Comparison of ENCODE assay signal across 16 cellular contexts in genomic region chr2:105875241-105875640, GRCh38.
DNase-seq lines count a peak whose midpoint lies in the region; ATAC-seq and TF ChIP-seq lines count a peak whose summit lies in the region.
"Had no signal": no experiment of that assay in that cellular context is flagged by ENCODE, and none has a peak within 500 bp of the region (broad histone marks: within the 10 kb centered on the region; RNA-seq: fewer than 3 reads in every experiment).

No MANE protein-coding gene starts in this region.

- H3K36me3 ChIP-seq in KOPT-K1 (ENCODE audit: insufficient read depth, low read length) = peaks cover 23% of the 10 kb centered on the region; the same call in 1 of the 2 replicates
- H3K36me3 ChIP-seq in gastrocnemius medialis = no peaks in the 10 kb centered on the region
- H3K36me3 ChIP-seq: gastroesophageal sphincter had no signal

- H3K9me3 Mint-ChIP-seq in activated CD4-positive, alpha-beta memory T cell treated with anti-CD3 and anti-CD28 coated beads for 36 hours = no peaks in the 10 kb centered on the region
- H3K9me3 Mint-ChIP-seq in activated CD4-positive, alpha-beta memory T cell treated with anti-CD3 and anti-CD28 coated beads, Interleukin-2, amount 10 ng/mL, durations not matched to agents 7 days and 5 days = peaks cover 3% of the 10 kb centered on the region
- H3K9me3 Mint-ChIP-seq in activated T-helper 2 cell treated with anti-CD3 and anti-CD28 coated beads, Interferon-gamma antibody, Interleukin-2, Interleukin-4, amounts not matched to agents 10 μg/mL and 5 μg/mL and 100 μg/mL, durations not matched to agents 14 hours and 24 hours and 36 hours = no peaks in the 10 kb centered on the region
- H3K9me3 Mint-ChIP-seq: activated T-cell treated with anti-CD3 and anti-CD28 coated beads, Interleukin-2, amount 50 U/mL, for 4 hours; mesothelial cell of epicardium; type B pancreatic cell had no signal

- ATAC-seq in gastrocnemius medialis (peak; percentile 39 to 73), esophagus mucosa (no peak), GM21526 (IDR thresholded peaks at IDR 0.05; ENCODE audit: low FRiP score, unreplicated experiment) (no peak)
- ATAC-seq: activated T-cell treated with anti-CD3 and anti-CD28 coated beads, Interleukin-2, amount 50 U/mL, for 4 hours; gastroesophageal sphincter; K562 had no signal

- peak overlapping the region; percentile 12 for H3K27ac ChIP-seq in KOPT-K1 (ENCODE audit: low read depth, low read length, poor library complexity, severe bottlenecking)
- peak overlapping the region in 3 of 4 donors; percentile 36 to 59 (median 54) for H3K27ac ChIP-seq in gastrocnemius medialis
- H3K27ac ChIP-seq: gastroesophageal sphincter had no signal

- peaks cover 96% of the 10 kb centered on the region for H3K4me1 Mint-ChIP-seq in activated CD4-positive, alpha-beta memory T cell treated with anti-CD3 and anti-CD28 coated beads for 36 hours (ENCODE audit: low read depth)
- H3K4me1 Mint-ChIP-seq in activated CD4-positive, alpha-beta memory T cell treated with anti-CD3 and anti-CD28 coated beads, Interleukin-2, amount 10 ng/mL, durations not matched to agents 7 days and 5 days = peaks cover 78% of the 10 kb centered on the region
- H3K4me1 Mint-ChIP-seq in activated T-helper 2 cell treated with anti-CD3 and anti-CD28 coated beads, Interferon-gamma antibody, Interleukin-2, Interleukin-4, amounts not matched to agents 10 μg/mL and 5 μg/mL and 100 μg/mL, durations not matched to agents 14 hours and 24 hours and 36 hours (ENCODE audit: low read depth) = peaks cover 83% of the 10 kb centered on the region

- CTCF ChIA-PET in activated CD4-positive, alpha-beta memory T cell treated with anti-CD3 and anti-CD28 coated beads for 36 hours (lab: Charles Lee) = no interaction called here
- CTCF ChIA-PET in activated CD4-positive, alpha-beta memory T cell treated with anti-CD3 and anti-CD28 coated beads, Interleukin-2, amount 10 ng/mL, durations not matched to agents 7 days and 5 days (lab: Charles Lee) = interaction anchor here (0.9 to 1.5 kb wide), 2 partner anchors 12 to 14 kb away, joined by 3 to 6 read pairs; no protein-coding TSS in a partner anchor

- no peak overlapping the region for H3K4me3 ChIP-seq in gastrocnemius medialis
- H3K4me3 ChIP-seq: gastroesophageal sphincter, K562 had no signal

- peak overlapping the region; percentile 7 for H3K4me3 Mint-ChIP-seq in activated CD4-positive, alpha-beta memory T cell treated with anti-CD3 and anti-CD28 coated beads for 36 hours
- no peak overlapping the region for H3K4me3 Mint-ChIP-seq in activated CD4-positive, alpha-beta memory T cell treated with anti-CD3 and anti-CD28 coated beads, Interleukin-2, amount 10 ng/mL, durations not matched to agents 7 days and 5 days
- H3K4me3 Mint-ChIP-seq in activated T-helper 2 cell treated with anti-CD3 and anti-CD28 coated beads, Interferon-gamma antibody, Interleukin-2, Interleukin-4, amounts not matched to agents 10 μg/mL and 5 μg/mL and 100 μg/mL, durations not matched to agents 14 hours and 24 hours and 36 hours (ENCODE audit: low read depth) = no peak overlapping the region
- H3K4me3 Mint-ChIP-seq: activated T-cell treated with anti-CD3 and anti-CD28 coated beads, Interleukin-2, amount 50 U/mL, for 4 hours; mesothelial cell of epicardium; type B pancreatic cell had no signal

- intact Hi-C loops in activated CD4-positive, alpha-beta memory T cell treated with anti-CD3 and anti-CD28 coated beads for 36 hours (cut with micrococcal nuclease) = no loop called here
- intact Hi-C loops in activated T-helper 2 cell treated with anti-CD3 and anti-CD28 coated beads, Interferon-gamma antibody, Interleukin-2, Interleukin-4, amounts not matched to agents 10 μg/mL and 5 μg/mL and 100 μg/mL, durations not matched to agents 14 hours and 24 hours and 36 hours (cut with micrococcal nuclease) = no loop called here
- intact Hi-C loops in gastrocnemius medialis (cut with DNase I; ENCODE audit: low total_unique reads) = no loop called here

- no peak for DNase-seq in activated CD4-positive, alpha-beta memory T cell treated with anti-CD3 and anti-CD28 coated beads for 36 hours
- no peak for DNase-seq in activated CD4-positive, alpha-beta memory T cell treated with anti-CD3 and anti-CD28 coated beads, Interleukin-2, amount 10 ng/mL, durations not matched to agents 7 days and 5 days
- DNase-seq in activated T-helper 2 cell treated with anti-CD3 and anti-CD28 coated beads, Interferon-gamma antibody, Interleukin-2, Interleukin-4, amounts not matched to agents 10 μg/mL and 5 μg/mL and 100 μg/mL, durations not matched to agents 14 hours and 24 hours and 36 hours (ENCODE audit: low spot score) = no peak
- DNase-seq in gastrocnemius medialis = no peak
- DNase-seq in stimulated activated CD4-positive, alpha-beta T cell treated with anti-CD3 and anti-CD28 coated beads, Interleukin-2, amount 100 ng/mL, for 48 hours = no peak
- DNase-seq: activated T-cell treated with anti-CD3 and anti-CD28 coated beads, Interleukin-2, amount 50 U/mL, for 4 hours; NCI-H1436 treated with DMSO at 0.1 percent for 48 hours; SIG-M5; stimulated activated CD4-positive, alpha-beta T cell treated with anti-CD3 and anti-CD28 coated beads, Interleukin-15, amount 100 ng/mL, for 24 hours had no signal

- TF ChIP-seq CTCF in gastrocnemius medialis (IDR thresholded peaks at IDR 0.05 in 4 of 5, conservative IDR thresholded peaks at IDR 0.05 in 1 of 5) = peak in 1 of 5 experiments; percentile 15

- no peaks in the 10 kb centered on the region for H3K27me3 ChIP-seq in gastrocnemius medialis
- H3K27me3 ChIP-seq: gastroesophageal sphincter had no signal

- H3K36me3 Mint-ChIP-seq in activated CD4-positive, alpha-beta memory T cell treated with anti-CD3 and anti-CD28 coated beads for 36 hours = peaks cover 46% of the 10 kb centered on the region
- H3K36me3 Mint-ChIP-seq in activated CD4-positive, alpha-beta memory T cell treated with anti-CD3 and anti-CD28 coated beads, Interleukin-2, amount 10 ng/mL, durations not matched to agents 7 days and 5 days (ENCODE audit: low read depth) = peaks cover 70% of the 10 kb centered on the region
- peaks cover 84% of the 10 kb centered on the region for H3K36me3 Mint-ChIP-seq in activated T-helper 2 cell treated with anti-CD3 and anti-CD28 coated beads, Interferon-gamma antibody, Interleukin-2, Interleukin-4, amounts not matched to agents 10 μg/mL and 5 μg/mL and 100 μg/mL, durations not matched to agents 14 hours and 24 hours and 36 hours (ENCODE audit: low read depth)

- H3K9me3 ChIP-seq in KOPT-K1 (ENCODE audit: insufficient read depth, low read length, poor library complexity, severe bottlenecking) (no peaks in the 10 kb centered on the region), gastrocnemius medialis (no peaks in the 10 kb centered on the region)
- H3K9me3 ChIP-seq: gastroesophageal sphincter had no signal

- no peak for TF ChIP-seq POLR2A in gastrocnemius medialis (IDR thresholded peaks at IDR 0.05)

- no peaks in the 10 kb centered on the region for H3K27me3 Mint-ChIP-seq in activated CD4-positive, alpha-beta memory T cell treated with anti-CD3 and anti-CD28 coated beads for 36 hours
- no peaks in the 10 kb centered on the region for H3K27me3 Mint-ChIP-seq in activated CD4-positive, alpha-beta memory T cell treated with anti-CD3 and anti-CD28 coated beads, Interleukin-2, amount 10 ng/mL, durations not matched to agents 7 days and 5 days
- no peaks in the 10 kb centered on the region for H3K27me3 Mint-ChIP-seq in activated T-helper 2 cell treated with anti-CD3 and anti-CD28 coated beads, Interferon-gamma antibody, Interleukin-2, Interleukin-4, amounts not matched to agents 10 μg/mL and 5 μg/mL and 100 μg/mL, durations not matched to agents 14 hours and 24 hours and 36 hours (ENCODE audit: low read depth)
- H3K27me3 Mint-ChIP-seq: type B pancreatic cell had no signal

- H3K27ac Mint-ChIP-seq in activated CD4-positive, alpha-beta memory T cell treated with anti-CD3 and anti-CD28 coated beads for 36 hours = peak overlapping the region; percentile 64
- H3K27ac Mint-ChIP-seq in activated CD4-positive, alpha-beta memory T cell treated with anti-CD3 and anti-CD28 coated beads, Interleukin-2, amount 10 ng/mL, durations not matched to agents 7 days and 5 days = no peak overlapping the region
- H3K27ac Mint-ChIP-seq in activated T-helper 2 cell treated with anti-CD3 and anti-CD28 coated beads, Interferon-gamma antibody, Interleukin-2, Interleukin-4, amounts not matched to agents 10 μg/mL and 5 μg/mL and 100 μg/mL, durations not matched to agents 14 hours and 24 hours and 36 hours = peak overlapping the region; percentile 91
- H3K27ac Mint-ChIP-seq: mesothelial cell of epicardium, type B pancreatic cell had no signal

- in situ Hi-C loops in gastrocnemius medialis (cut with MboI; ENCODE audit: low sequenced_read_pairs in 4 of 4) = no loop called here

- POLR2A ChIA-PET in activated CD4-positive, alpha-beta memory T cell treated with anti-CD3 and anti-CD28 coated beads for 36 hours (lab: Charles Lee) = interaction anchor here (1.1 kb wide), 1 partner anchor 16 kb away, joined by 3 read pairs; no protein-coding TSS in a partner anchor
- POLR2A ChIA-PET in activated CD4-positive, alpha-beta memory T cell treated with anti-CD3 and anti-CD28 coated beads, Interleukin-2, amount 10 ng/mL, durations not matched to agents 7 days and 5 days (lab: Charles Lee) = interaction anchor here (1.1 kb wide), 1 partner anchor 88 kb away, joined by 3 read pairs; no protein-coding TSS in a partner anchor

- peaks cover 36 to 39% of the 10 kb centered on the region in 2 donors for H3K4me1 ChIP-seq in gastrocnemius medialis

Comparison
In these comparisons a context has a peak if more than half of its experiments do, and no peak if none do; other contexts are left out.
1. ATAC-seq: peak in gastrocnemius medialis (2 of 2); none in esophagus mucosa (single experiment) and GM21526 (single experiment).